ENCODE assay signal across 11 cellular contexts in genomic region chr17:36008998-36009665, GRCh38. TPM values are rescaled to one million over a fixed set of nuclear protein-coding genes. Genes with fewer than 3 reads are reported as not detected.
DNase-seq lines count a peak whose midpoint lies in the region; ATAC-seq and TF ChIP-seq lines count a peak whose summit lies in the region.
"Had no signal": no experiment of that assay in that cellular context is flagged by ENCODE, and none has a peak within 500 bp of the region (broad histone marks: within the 10 kb centered on the region; RNA-seq: fewer than 3 reads in every experiment).

No MANE protein-coding gene starts in this region.

- H3K9me3 ChIP-seq in SJCRH30 (replicated peaks) = no peaks in the 10 kb centered on the region
- H3K9me3 ChIP-seq in iPS DF 6.9 (ENCODE audit: control insufficient read depth, insufficient read depth, low read length) = peaks cover 2% of the 10 kb centered on the region; the same call in 1 of the 2 replicates
- peaks cover 5% of the 10 kb centered on the region for H3K9me3 ChIP-seq in vagina

- H3K4me1 ChIP-seq in SJCRH30 (no peaks in the 10 kb centered on the region), iPS DF 6.9 (ENCODE audit: control insufficient read depth, insufficient read depth, low read length) (no peaks in the 10 kb centered on the region), vagina (no peaks in the 10 kb centered on the region)

- intact Hi-C loops in vagina (cut with DNase I) = no loop called here

- H3K27me3 ChIP-seq in SJCRH30 = peaks cover 15% of the 10 kb centered on the region; the same call in 1 of the 2 replicates
- H3K27me3 ChIP-seq in iPS DF 6.9 (ENCODE audit: control insufficient read depth, insufficient read depth, low read length) = no peaks in the 10 kb centered on the region
- H3K27me3 ChIP-seq in vagina = no peaks in the 10 kb centered on the region

- H3K27ac ChIP-seq in SJCRH30 (no peak overlapping the region), iPS DF 6.9 (ENCODE audit: low read length) (no peak overlapping the region), vagina (no peak overlapping the region)

- TF ChIP-seq POLR2A in vagina (IDR thresholded peaks at IDR 0.05) = no peak

- TF ChIP-seq CTCF in GM12873 (IDR thresholded peaks at IDR 0.05; ENCODE audit: insufficient read depth, low read depth, low read length, missing control alignments) (peak; percentile 64), omental fat pad (IDR thresholded peaks at IDR 0.05) (no peak), vagina (IDR thresholded peaks at IDR 0.05) (no peak)

- no CpG with 5 or more reads among the region's 14 CpGs for WGBS in iPS DF 6.9 (ENCODE audit: insufficient coverage, insufficient read length)

- no peak overlapping the region for H3K4me3 ChIP-seq in SJCRH30
- H3K4me3 ChIP-seq in iPS DF 6.9 (ENCODE audit: low read length) = no peak overlapping the region
- no peak overlapping the region for H3K4me3 ChIP-seq in vagina
- H3K4me3 ChIP-seq: lung had no signal

- ATAC-seq in omental fat pad (ENCODE audit: low FRiP score) = no peak

- DNase-seq in AG08396 (ENCODE audit: low spot score) (peak; percentile 30), SJCRH30 (peak; percentile 20 to 57), iPS DF 6.9 (ENCODE audit: low read depth, low spot score) (peak; percentile 7), NCI-H187 (lab: John Stamatoyannopoulos, UW) (no peak), omental fat pad (ENCODE audit: low spot score) (no peak), vagina (ENCODE audit: extremely low spot score in 2 of 2) (no peak)
- no peak for DNase-seq in stimulated activated CD4-positive, alpha-beta T cell treated with anti-CD3 and anti-CD28 coated beads, Interleukin-12 subunit alpha, Interleukin-12 subunit beta, amount 100 ng/mL, for 4 hours
- DNase-seq: activated CD4-positive, alpha-beta T cell treated with anti-CD3 and anti-CD28 coated beads for 4 hours; NCI-H1694 had no signal

- H3K36me3 ChIP-seq in SJCRH30 = no peaks in the 10 kb centered on the region
- H3K36me3 ChIP-seq in iPS DF 6.9 (ENCODE audit: control insufficient read depth, insufficient read depth, low read length) = no peaks in the 10 kb centered on the region
- no peaks in the 10 kb centered on the region for H3K36me3 ChIP-seq in vagina

RNA-seq across cellular contexts. Expression of gene CCL15, which starts 7.8 kb away (rescaled TPM):
- not detected in 2 replicates for total RNA-seq in SJCRH30 (2014; rRNA removed; shearing (Covaris generic))
- 1 to 10 TPM in 1 of 4 donors, not detected in 3; 4.6 TPM for total RNA-seq in omental fat pad
- total RNA-seq in vagina = not detected

RNA-seq across cellular contexts. Expression of gene CCL23, which starts 8.6 kb away (rescaled TPM):
- total RNA-seq in SJCRH30 (2014; rRNA removed; shearing (Covaris generic)) = not detected in 2 replicates
- total RNA-seq in omental fat pad (1 to 10 TPM; 1.5 to 6.6 (median 4.7) TPM), vagina (13.3 TPM)

RNA-seq across cellular contexts. Expression of gene CCL14, which starts 22.6 kb away (rescaled TPM):
- not detected in 2 replicates for total RNA-seq in SJCRH30 (2014; rRNA removed; shearing (Covaris generic))
- total RNA-seq in omental fat pad (10 to 100 TPM; 29.0 to 83.2 (median 68.7) TPM), vagina (93.1 TPM)

RNA-seq across cellular contexts. Expression of gene CCL16, which starts 27.8 kb away (rescaled TPM):
- total RNA-seq in SJCRH30 (2014; rRNA removed; shearing (Covaris generic)) = not detected in 2 replicates
- total RNA-seq in omental fat pad = 1 to 10 TPM in 1 of 4 donors, under 1 TPM in 1, not detected in 2; 0.69 to 2.8 TPM
- not detected for total RNA-seq in vagina

RNA-seq across cellular contexts. Expression of gene CCL18, which starts 54.9 kb away (rescaled TPM):
- not detected in 2 replicates for total RNA-seq in SJCRH30 (2014; rRNA removed; shearing (Covaris generic))
- total RNA-seq in omental fat pad (10 to 100 TPM in 2 of 4 donors, 1 to 10 TPM in 2; 1.7 to 21.5 (median 9.8) TPM), vagina (not detected)

Comparison
In these comparisons a context has a peak if more than half of its experiments do, and no peak if none do; other contexts are left out.
1. DNase-seq: peak in AG08396 (single experiment), SJCRH30 (2 of 2) and iPS DF 6.9 (single experiment); none in NCI-H187 (0 of 2), omental fat pad (single experiment), vagina (0 of 2) and stimulated activated CD4-positive, alpha-beta T cell treated with anti-CD3 and anti-CD28 coated beads, Interleukin-12 subunit alpha, Interleukin-12 subunit beta, amount 100 ng/mL, for 4 hours (single experiment).
2. RNA of gene CCL14, which starts 22.6 kb away (total RNA-seq): 93.1 TPM in vagina (single experiment) and 29.0 to 83.2 TPM in omental fat pad; not detected in SJCRH30; every median in the first group is over 10 times any median in the second.